ENCODE assay signal across 11 cellular contexts in the genomic region with DNA sequence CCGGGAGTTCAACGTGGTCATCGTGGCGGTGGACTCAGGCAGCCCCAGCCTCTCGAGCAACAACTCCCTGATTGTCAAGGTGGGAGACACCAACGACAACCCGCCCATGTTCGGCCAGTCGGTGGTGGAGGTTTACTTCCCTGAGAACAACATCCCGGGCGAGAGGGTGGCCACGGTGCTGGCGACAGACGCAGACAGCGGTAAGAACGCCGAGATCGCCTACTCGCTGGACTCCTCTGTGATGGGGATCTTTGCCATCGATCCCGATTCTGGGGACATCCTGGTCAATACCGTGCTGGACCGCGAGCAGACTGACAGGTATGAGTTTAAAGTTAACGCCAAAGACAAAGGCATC. TPM values are rescaled to one million over a fixed set of nuclear protein-coding genes. Genes with fewer than 3 reads are reported as not detected.
DNase-seq lines count a peak whose midpoint lies in the region; ATAC-seq, FAIRE-seq and TF ChIP-seq lines count a peak whose summit lies in the region.
"Had no signal": no experiment of that assay in that cellular context is flagged by ENCODE, and none has a peak within 500 bp of the region (broad histone marks: within the 10 kb centered on the region; RNA-seq: fewer than 3 reads in every experiment).

No MANE protein-coding gene starts in this region.

- H3K9me3 ChIP-seq in HCT116 (ENCODE audit: control insufficient read depth in 1 of 2, insufficient read depth in 1 of 2, low read depth in 1 of 2, low read length in 2 of 2) (peaks cover 10 to 34% of the 10 kb centered on the region in 2 experiments; a peak in 2 of 4 replicates), iPS-18c (ENCODE audit: control insufficient read depth, insufficient read depth, low read length) (no peaks in the 10 kb centered on the region)

- peaks cover 7% of the 10 kb centered on the region; the same call in 1 of the 2 replicates for H3K79me2 ChIP-seq in HCT116 (ENCODE audit: insufficient read depth, low read length)

- POLR2A ChIA-PET in HCT116 (lab: Charles Lee), result no interaction called here
- POLR2A ChIA-PET in MCF 10A (lab: Yijun Ruan, JAX), result no interaction called here

- H3K27ac ChIP-seq in HCT116 (ENCODE audit: low read depth, low read length), result peak overlapping the region; percentile 75

- DNase-seq in HCT116 (ENCODE audit: low read depth, low spot score), result no peak
- DNase-seq in MCF 10A (ENCODE audit: unreplicated experiment), result no peak
- no peak for DNase-seq in skeletal muscle cell (ENCODE audit: low read depth)
- no peak for DNase-seq in GM19239 (ENCODE audit: insufficient read length, low spot score)
- no peak for DNase-seq in activated T-cell treated with anti-CD3 and anti-CD28 coated beads, Interleukin-2, amount 50 U/mL, for 1 hour
- DNase-seq in EL, result no peak
- DNase-seq: activated CD4-positive, alpha-beta T cell treated with anti-CD3 and anti-CD28 coated beads for 36 hours; DND-41; NCI-H1048 had no signal

- no peak for TF ChIP-seq POLR2A in HCT116 (IDR thresholded peaks at IDR 0.05; ENCODE audit: borderline replicate concordance, extremely low read depth, insufficient read depth, insufficient read length)

- TF ChIP-seq CTCF in HCT116 (IDR thresholded peaks at IDR 0.05 in 2 of 3, conservative IDR thresholded peaks at IDR 0.05 in 1 of 3; ENCODE audit: borderline replicate concordance in 1 of 3, insufficient read depth in 1 of 3, low read depth in 2 of 3, low read length in 2 of 3) (no peak), MCF 10A (IDR thresholded peaks at IDR 0.05; ENCODE audit: unreplicated experiment) (no peak)

- H3K9me2 ChIP-seq in HCT116 (ENCODE audit: insufficient read depth), result no peaks in the 10 kb centered on the region

- BruUV-seq in HCT116 (replicated peaks; lab: Mats Ljungman, UMichigan) (no TSS peak), MCF 10A (replicated peaks; lab: Mats Ljungman, UMichigan) (no TSS peak)

- H3K27ac Mint-ChIP-seq in MCF 10A (ENCODE audit: low read depth, unreplicated experiment), result no peak overlapping the region
- H3K27ac Mint-ChIP-seq: activated CD4-positive, alpha-beta T cell treated with anti-CD3 and anti-CD28 coated beads for 36 hours had no signal

- RAD21 ChIA-PET in HCT116 (lab: Charles Lee; ENCODE audit: low non-redundant PET in 1 of 2, low total read pairs in 2 of 2, uncharacterized antibody in 2 of 2, unreplicated experiment in 2 of 2), result no interaction called here

- peaks cover 15% of the 10 kb centered on the region for H3K4me1 Mint-ChIP-seq in MCF 10A (ENCODE audit: insufficient read depth, unreplicated experiment)

- no peaks in the 10 kb centered on the region for H3K27me3 Mint-ChIP-seq in MCF 10A (ENCODE audit: insufficient read depth, unreplicated experiment)

- H4K20me1 ChIP-seq in HCT116 (ENCODE audit: insufficient read depth), result no peaks in the 10 kb centered on the region

- H3K4me2 ChIP-seq in HCT116 (ENCODE audit: low read length), result no peak overlapping the region

- CTCF ChIA-PET in HCT116 (lab: Charles Lee), result no interaction called here
- CTCF ChIA-PET in MCF 10A (lab: Yijun Ruan, JAX), result interaction anchor here (0.7 to 0.9 kb wide), 2 partner anchors 14 to 152 kb away, joined by 3 to 4 read pairs; no protein-coding TSS in a partner anchor

- no peak for FAIRE-seq in GM19239 (lab: Jason Lieb, UNC)

- peak overlapping the region; percentile 5 for H3K4me3 Mint-ChIP-seq in MCF 10A (ENCODE audit: unreplicated experiment)
- H3K4me3 Mint-ChIP-seq: activated CD4-positive, alpha-beta T cell treated with anti-CD3 and anti-CD28 coated beads for 36 hours had no signal

- no peaks in the 10 kb centered on the region for H3K27me3 ChIP-seq in HCT116 (ENCODE audit: insufficient read depth, low read length)

- intact Hi-C loops in HCT116 (cut with micrococcal nuclease), result no loop called here
- intact Hi-C loops in MCF 10A (cut with micrococcal nuclease), result no loop called here

- ATAC-seq in HCT116 (no peak), GM21737 (IDR thresholded peaks at IDR 0.05; ENCODE audit: unreplicated experiment) (no peak)
- ATAC-seq: activated CD4-positive, alpha-beta T cell treated with anti-CD3 and anti-CD28 coated beads for 36 hours had no signal

- H3K4me3 ChIP-seq in HCT116 (replicated peaks in 1 of 2; ENCODE audit: low read depth in 1 of 2, low read length in 2 of 2), result no peak overlapping the region
- peak overlapping the region; percentile 86 for H3K4me3 ChIP-seq in iPS-18c (ENCODE audit: insufficient read depth, low read depth, low read length)
- H3K4me3 ChIP-seq in skeletal muscle cell (ENCODE audit: low read depth, low read length), result peak overlapping the region; percentile 72

- H2AFZ ChIP-seq in HCT116 (ENCODE audit: low read depth, low read length, poor library complexity, severe bottlenecking), result no peak overlapping the region

- TF ChIP-seq RAD21 in HCT116 (IDR thresholded peaks at IDR 0.05; ENCODE audit: low read depth), result no peak

- H3K4me1 ChIP-seq in HCT116 (ENCODE audit: control insufficient read depth in 1 of 2, insufficient read depth in 2 of 2, low read length in 2 of 2), result peaks cover 4 to 17% of the 10 kb centered on the region in 2 experiments; a peak in 2 of 4 replicates

- H3K36me3 Mint-ChIP-seq in MCF 10A (ENCODE audit: insufficient read depth, unreplicated experiment), result no peaks in the 10 kb centered on the region

- H3K9ac ChIP-seq in HCT116 (ENCODE audit: low read length), result no peak overlapping the region

- peaks cover 0 to 4% of the 10 kb centered on the region in 2 experiments; a peak in 1 of 4 replicates for H3K36me3 ChIP-seq in HCT116 (ENCODE audit: control insufficient read depth in 1 of 2, insufficient read depth in 2 of 2, low read length in 2 of 2)

- H3K9me3 Mint-ChIP-seq in MCF 10A (ENCODE audit: unreplicated experiment), result no peaks in the 10 kb centered on the region

TF ChIP-seq in HCT116, 20 proteins besides CTCF, POLR2A, EP300 and RAD21 (continues in another document):
- TF ChIP-seq ELF1 (IDR thresholded peaks at IDR 0.05; ENCODE audit: borderline replicate concordance, low read depth) (no peak), POLR2AphosphoS5 (IDR thresholded peaks at IDR 0.05; ENCODE audit: low read depth, low read length) (no peak), EZH2 (IDR thresholded peaks at IDR 0.05) (no peak), ZNF274 (IDR thresholded peaks at IDR 0.05; ENCODE audit: low read depth, low read length) (no peak), JUND (IDR thresholded peaks at IDR 0.05) (no peak), FOSL1 (IDR thresholded peaks at IDR 0.05; ENCODE audit: low read depth) (no peak), SP1 (IDR thresholded peaks at IDR 0.05; ENCODE audit: low read depth) (no peak), SRF (IDR thresholded peaks at IDR 0.05; ENCODE audit: low read depth) (no peak), YY1 (IDR thresholded peaks at IDR 0.05; ENCODE audit: extremely low read depth, insufficient replicate concordance, low read depth, low read length) (no peak), EGR1 (IDR thresholded peaks at IDR 0.05; ENCODE audit: low read depth) (no peak), EZH2phosphoT487 (IDR thresholded peaks at IDR 0.05; ENCODE audit: borderline replicate concordance) (no peak), TCF7L2 (IDR thresholded peaks at IDR 0.05; ENCODE audit: borderline replicate concordance, extremely low read depth, insufficient read depth, insufficient read length) (no peak), SIN3A (IDR thresholded peaks at IDR 0.05; ENCODE audit: low read depth) (no peak), CBX3 (IDR thresholded peaks at IDR 0.05; ENCODE audit: low read depth) (no peak), ZFX (IDR thresholded peaks at IDR 0.05) (no peak), CEBPB (IDR thresholded peaks at IDR 0.05; ENCODE audit: low read depth) (no peak)
- TF ChIP-seq, protein P1, sequence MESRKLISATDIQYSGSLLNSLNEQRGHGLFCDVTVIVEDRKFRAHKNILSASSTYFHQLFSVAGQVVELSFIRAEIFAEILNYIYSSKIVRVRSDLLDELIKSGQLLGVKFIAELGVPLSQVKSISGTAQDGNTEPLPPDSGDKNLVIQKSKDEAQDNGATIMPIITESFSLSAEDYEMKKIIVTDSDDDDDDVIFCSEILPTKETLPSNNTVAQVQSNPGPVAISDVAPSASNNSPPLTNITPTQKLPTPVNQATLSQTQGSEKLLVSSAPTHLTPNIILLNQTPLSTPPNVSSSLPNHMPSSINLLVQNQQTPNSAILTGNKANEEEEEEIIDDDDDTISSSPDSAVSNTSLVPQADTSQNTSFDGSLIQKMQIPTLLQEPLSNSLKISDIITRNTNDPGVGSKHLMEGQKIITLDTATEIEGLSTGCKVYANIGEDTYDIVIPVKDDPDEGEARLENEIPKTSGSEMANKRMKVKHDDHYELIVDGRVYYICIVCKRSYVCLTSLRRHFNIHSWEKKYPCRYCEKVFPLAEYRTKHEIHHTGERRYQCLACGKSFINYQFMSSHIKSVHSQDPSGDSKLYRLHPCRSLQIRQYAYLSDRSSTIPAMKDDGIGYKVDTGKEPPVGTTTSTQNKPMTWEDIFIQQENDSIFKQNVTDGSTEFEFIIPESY (IDR thresholded peaks at IDR 0.05; ENCODE audit: extremely low read depth, insufficient replicate concordance, low read length), result no peak
- TF ChIP-seq, protein P2, sequence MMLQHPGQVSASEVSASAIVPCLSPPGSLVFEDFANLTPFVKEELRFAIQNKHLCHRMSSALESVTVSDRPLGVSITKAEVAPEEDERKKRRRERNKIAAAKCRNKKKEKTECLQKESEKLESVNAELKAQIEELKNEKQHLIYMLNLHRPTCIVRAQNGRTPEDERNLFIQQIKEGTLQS (IDR thresholded peaks at IDR 0.05), result no peak
- TF ChIP-seq, protein P3, sequence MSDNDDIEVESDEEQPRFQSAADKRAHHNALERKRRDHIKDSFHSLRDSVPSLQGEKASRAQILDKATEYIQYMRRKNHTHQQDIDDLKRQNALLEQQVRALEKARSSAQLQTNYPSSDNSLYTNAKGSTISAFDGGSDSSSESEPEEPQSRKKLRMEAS (IDR thresholded peaks at IDR 0.05), result no peak

RNA-seq across cellular contexts. Expression of a gene that starts 2.7 kb away (rescaled TPM):
- total RNA-seq in HCT116 (2021; ENCODE audit: unreplicated experiment), result 65.9 TPM
- 29.5 and 35.8 TPM in 2 replicates for polyA plus RNA-seq in HCT116 (2012)
- 3.6 and 5.6 TPM in 2 replicates for total RNA-seq in MCF 10A (2022)
- total RNA-seq: activated CD4-positive, alpha-beta T cell treated with anti-CD3 and anti-CD28 coated beads for 36 hours had no signal

Comparison
In these comparisons a context has a peak if more than half of its experiments do, and no peak if none do; other contexts are left out.
1. H3K4me3 ChIP-seq: peak in iPS-18c (single experiment) and skeletal muscle cell (single experiment); none in HCT116 (0 of 2).
2. RNA of a gene that starts 2.7 kb away (total RNA-seq): 65.9 TPM in HCT116 (single experiment); 3.6 to 5.6 TPM in MCF 10A; every median in the first group is over 10 times any median in the second.